ENCODE assay signal across 8 cellular contexts in genomic region chr10:65571011-65571570, GRCh38.
DNase-seq lines count a peak whose midpoint lies in the region; FAIRE-seq and TF ChIP-seq lines count a peak whose summit lies in the region.

No MANE protein-coding gene starts in this region.

- H3K27ac ChIP-seq in mucosa of rectum (ENCODE audit: low read depth in 2 of 2, low read length in 2 of 2) = peak overlapping the region in 1 of 2 donors; percentile 4

- peaks cover 0 to 2% of the 10 kb centered on the region in 2 donors for H3K4me1 ChIP-seq in mucosa of rectum (ENCODE audit: control insufficient read depth in 2 of 2, insufficient read depth in 2 of 2, low read length in 2 of 2)

- H3K36me3 ChIP-seq in mucosa of rectum (ENCODE audit: control insufficient read depth in 2 of 2, insufficient read depth in 2 of 2, low read length in 2 of 2) = no peaks in the 10 kb centered on the region

- H3K9ac ChIP-seq in mucosa of rectum (ENCODE audit: low read depth in 1 of 2, low read length in 2 of 2) = peak overlapping the region; percentile 42 to 69

- H3K27me3 ChIP-seq in mucosa of rectum (ENCODE audit: control insufficient read depth in 2 of 2, insufficient read depth in 2 of 2, low read length in 2 of 2) = no peaks in the 10 kb centered on the region

- no peak for TF ChIP-seq CTCF in choroid plexus epithelial cell (conservative IDR thresholded peaks at IDR 0.05; ENCODE audit: low read depth, low read length)

- DNase-seq in HT-29 (ENCODE audit: low spot score) = peak; percentile 22
- DNase-seq in choroid plexus epithelial cell (ENCODE audit: low read depth) = peak; percentile 11
- no peak for DNase-seq in kidney glomerular epithelial cell (lab: John Stamatoyannopoulos, UW)
- no peak for DNase-seq in NCI-H2196 (lab: John Stamatoyannopoulos, UW; ENCODE audit: unreplicated experiment)
- no peak for DNase-seq in midbrain (lab: John Stamatoyannopoulos, UW)
- no peak for DNase-seq in DMS153 treated with DMSO at 0.1 percent for 48 hours (lab: John Stamatoyannopoulos, UW; ENCODE audit: unreplicated experiment)

- H3K4me3 ChIP-seq in choroid plexus epithelial cell (ENCODE audit: low read depth, low read length) (peak overlapping the region; percentile 72), mucosa of rectum (ENCODE audit: low read length in 2 of 2) (peak overlapping the region; percentile 72 to 74)

- FAIRE-seq in G401.6 (lab: Jason Lieb, UNC) = peak; percentile 11

- no peaks in the 10 kb centered on the region for H3K9me3 ChIP-seq in mucosa of rectum (ENCODE audit: control insufficient read depth in 2 of 2, low read length in 2 of 2)

Comparison
In these comparisons a context has a peak if more than half of its experiments do, and no peak if none do; other contexts are left out.
1. DNase-seq: peak in HT-29 (single experiment) and choroid plexus epithelial cell (single experiment); none in kidney glomerular epithelial cell (single experiment), NCI-H2196 (single experiment), midbrain (single experiment) and DMS153 treated with DMSO at 0.1 percent for 48 hours (single experiment).